In genomic region chr12:122965851-122966742, GRCh38 we compare ENCODE assay signal across 8 cellular contexts. TPM values are rescaled to one million over a fixed set of nuclear protein-coding genes. Genes with fewer than 3 reads are reported as not detected.
DNase-seq lines count a peak whose midpoint lies in the region; FAIRE-seq and TF ChIP-seq lines count a peak whose summit lies in the region.

TSS of gene ABCB9 (minus strand) at chr12:122966463. CDS start at chr12:122960235, 6,228 bp downstream.

- H3K27ac ChIP-seq in astrocyte (ENCODE audit: low read depth, low read length), result no peak within 1 kb of the TSS
- H3K27ac ChIP-seq in uterus, result peak within 1 kb of the TSS; percentile 40 to 68

- no peaks in the 10 kb centered on the region for H3K9me3 Mint-ChIP-seq in astrocyte (ENCODE audit: unreplicated experiment)

- intact Hi-C loops in uterus (cut with DNase I; ENCODE audit: low total_unique reads), result no loop called here

- no peak for FAIRE-seq in astrocyte (lab: Jason Lieb, UNC)

- TF ChIP-seq CTCF in HFF-Myc (IDR thresholded peaks at IDR 0.05; ENCODE audit: low read depth, low read length, missing control alignments), result no peak
- no peak for TF ChIP-seq CTCF in astrocyte (IDR thresholded peaks at IDR 0.05; ENCODE audit: insufficient read depth, low read depth, low read length)
- TF ChIP-seq CTCF in uterus (IDR thresholded peaks at IDR 0.05), result no peak

- peak within 1 kb of the TSS; percentile 79 for H3K9ac ChIP-seq in astrocyte (ENCODE audit: low read length)

- H2AFZ ChIP-seq in astrocyte (ENCODE audit: low read depth, low read length), result peak within 1 kb of the TSS; percentile 95

- H3K9me3 ChIP-seq in astrocyte (ENCODE audit: insufficient read depth, low read depth, low read length), result no peaks in the 10 kb centered on the region
- no peaks in the 10 kb centered on the region for H3K9me3 ChIP-seq in uterus

- H3K4me1 ChIP-seq in astrocyte (ENCODE audit: insufficient read depth, low read length) (peaks cover 23% of the 10 kb centered on the region), uterus (peaks cover 0 to 11% of the 10 kb centered on the region in 2 donors)

- H3K4me3 Mint-ChIP-seq in astrocyte (ENCODE audit: unreplicated experiment), result peak within 1 kb of the TSS; percentile 82

- no peaks in the 10 kb centered on the region for H3K79me2 ChIP-seq in astrocyte (ENCODE audit: insufficient read depth, low read length)

- no peak within 1 kb of the TSS for H3K27ac Mint-ChIP-seq in astrocyte (ENCODE audit: unreplicated experiment)

- H3K27me3 Mint-ChIP-seq in astrocyte (ENCODE audit: low read depth, unreplicated experiment), result no peaks in the 10 kb centered on the region

- H3K4me3 ChIP-seq in HFF-Myc (replicated peaks; ENCODE audit: low read depth, low read length) (peak within 1 kb of the TSS; percentile 73), astrocyte (ENCODE audit: insufficient read depth, low read depth, low read length) (peak within 1 kb of the TSS; percentile 70), uterus (peak within 1 kb of the TSS; percentile 52 to 59)

- H3K4me1 Mint-ChIP-seq in astrocyte (ENCODE audit: low read depth, unreplicated experiment), result peaks cover 2% of the 10 kb centered on the region

- H4K20me1 ChIP-seq in astrocyte (ENCODE audit: insufficient read depth, low read length), result peaks cover 28% of the 10 kb centered on the region

- DNase-seq in EH (ENCODE audit: low read depth), result peak; percentile 93
- no peak for DNase-seq in HFF-Myc (ENCODE audit: extremely low read depth, low read depth)
- DNase-seq in NCI-H1694 (lab: John Stamatoyannopoulos, UW), result peak; percentile 53
- DNase-seq in T-helper 22 cell (ENCODE audit: low read depth), result peak; percentile 91
- peak; percentile 61 for DNase-seq in astrocyte (ENCODE audit: low read depth)
- peak; percentile 97 for DNase-seq in hepatic stellate cell (ENCODE audit: low spot score)
- DNase-seq in putamen (ENCODE audit: low spot score), result peak; percentile 91
- DNase-seq in uterus, result peak; percentile 91 to 95

- H3K27me3 ChIP-seq in astrocyte (ENCODE audit: insufficient read depth, low read length) (no peaks in the 10 kb centered on the region), uterus (no peaks in the 10 kb centered on the region)

- peaks cover 2% of the 10 kb centered on the region for H3K36me3 Mint-ChIP-seq in astrocyte (ENCODE audit: low read depth, unreplicated experiment)

- peak within 1 kb of the TSS; percentile 99 for H3K4me2 ChIP-seq in astrocyte (ENCODE audit: low read length)

- no peaks in the 10 kb centered on the region for H3K36me3 ChIP-seq in astrocyte (ENCODE audit: insufficient read depth, low read length)
- H3K36me3 ChIP-seq in uterus, result no peaks in the 10 kb centered on the region

- peak; percentile 59 to 62 for TF ChIP-seq POLR2A in uterus (IDR thresholded peaks at IDR 0.05)

RNA-seq across cellular contexts. Expression of gene ABCB9, which starts in this region (rescaled TPM):
- 11.6 and 12.9 TPM in 2 replicates for total RNA-seq in astrocyte
- 1 to 10 TPM; 2.0 to 8.6 (median 6.1) TPM for total RNA-seq in uterus
